Comparison of ENCODE assay signal across 8 cellular contexts in genomic region chr7:6015917-6016652, GRCh38. TPM values are rescaled to one million over a fixed set of nuclear protein-coding genes. Genes with fewer than 3 reads are reported as not detected.
A peak's percentile ranks its signal among the peaks of the same experiment; 100 is the strongest.
DNase-seq lines count a peak whose midpoint lies in the region; ATAC-seq and TF ChIP-seq lines count a peak whose summit lies in the region.

No MANE protein-coding gene starts in this region.

- TF ChIP-seq CTCF in OCI-LY3 (IDR thresholded peaks at IDR 0.05; ENCODE audit: low read depth, low read length) = no peak

- H2AFZ ChIP-seq in OCI-LY3 (ENCODE audit: low read depth, low read length) = no peak overlapping the region

- peak; percentile 22 for TF ChIP-seq POLR2A in erythroblast (IDR thresholded peaks at IDR 0.05; ENCODE audit: low read length)

- DNase-seq in activated CD8-positive, alpha-beta memory T cell treated with anti-CD3 and anti-CD28 coated beads, Interleukin-2, amount 10 ng/mL, durations not matched to agents 7 days and 5 days = peak; percentile 47
- no peak for DNase-seq in activated CD8-positive, alpha-beta memory T cell treated with anti-CD3 and anti-CD28 coated beads for 24 hours
- DNase-seq in erythroblast (lab: John Stamatoyannopoulos, UW) (peak; percentile 69 to 84), posterior vena cava (ENCODE audit: low spot score) (peak; percentile 92), GM19240 (ENCODE audit: insufficient read length, low spot score) (no peak)
- no peak for DNase-seq in effector CD8-positive, alpha-beta T cell (lab: John Stamatoyannopoulos, UW)

- H3K36me3 ChIP-seq in OCI-LY3 (replicated peaks; ENCODE audit: low read depth, low read length) = peaks cover 17% of the 10 kb centered on the region

- no peaks in the 10 kb centered on the region for H3K27me3 ChIP-seq in OCI-LY3 (ENCODE audit: low read depth, low read length)

- peaks cover 3% of the 10 kb centered on the region; the same call in 1 of the 2 replicates for H3K4me1 ChIP-seq in OCI-LY3 (ENCODE audit: low read length)

- no peak overlapping the region for H3K4me3 Mint-ChIP-seq in activated CD8-positive, alpha-beta memory T cell treated with anti-CD3 and anti-CD28 coated beads, Interleukin-2, amount 10 ng/mL, durations not matched to agents 7 days and 5 days

- intact Hi-C loops in posterior vena cava (cut with DNase I) = no loop called here

- CTCF ChIA-PET in activated CD8-positive, alpha-beta memory T cell treated with anti-CD3 and anti-CD28 coated beads, Interleukin-2, amount 10 ng/mL, durations not matched to agents 7 days and 5 days (lab: Charles Lee) = interaction anchor here (0.9 to 1.7 kb wide), 2 partner anchors 10 to 15 kb away, joined by 3 to 4 read pairs; no protein-coding TSS in a partner anchor

- peaks cover 44% of the 10 kb centered on the region for H3K4me1 Mint-ChIP-seq in activated CD8-positive, alpha-beta memory T cell treated with anti-CD3 and anti-CD28 coated beads, Interleukin-2, amount 10 ng/mL, durations not matched to agents 7 days and 5 days

- peak overlapping the region; percentile 79 for H3K27ac ChIP-seq in OCI-LY3 (ENCODE audit: low read length)

- no peaks in the 10 kb centered on the region for H3K9me3 ChIP-seq in OCI-LY3 (ENCODE audit: insufficient read depth, low read length)

- H3K4me3 ChIP-seq in OCI-LY3 (ENCODE audit: low read length) = no peak overlapping the region

- H3K36me3 Mint-ChIP-seq in activated CD8-positive, alpha-beta memory T cell treated with anti-CD3 and anti-CD28 coated beads, Interleukin-2, amount 10 ng/mL, durations not matched to agents 7 days and 5 days = peaks cover 54% of the 10 kb centered on the region

- H3K9me3 Mint-ChIP-seq in activated CD8-positive, alpha-beta memory T cell treated with anti-CD3 and anti-CD28 coated beads, Interleukin-2, amount 10 ng/mL, durations not matched to agents 7 days and 5 days (ENCODE audit: low read depth) = no peaks in the 10 kb centered on the region

- peak overlapping the region; percentile 80 for H3K27ac Mint-ChIP-seq in activated CD8-positive, alpha-beta memory T cell treated with anti-CD3 and anti-CD28 coated beads, Interleukin-2, amount 10 ng/mL, durations not matched to agents 7 days and 5 days

- H3K4me2 ChIP-seq in OCI-LY3 (ENCODE audit: low read length) = no peak overlapping the region

- ATAC-seq in activated CD8-positive, alpha-beta memory T cell treated with anti-CD3 and anti-CD28 coated beads, Interleukin-2, amount 10 ng/mL, durations not matched to agents 7 days and 5 days = peak; percentile 8
- ATAC-seq in GM18517 (IDR thresholded peaks at IDR 0.05; ENCODE audit: unreplicated experiment) = no peak

- H3K9ac ChIP-seq in OCI-LY3 (ENCODE audit: low read length) = no peak overlapping the region

- H3K27me3 Mint-ChIP-seq in activated CD8-positive, alpha-beta memory T cell treated with anti-CD3 and anti-CD28 coated beads, Interleukin-2, amount 10 ng/mL, durations not matched to agents 7 days and 5 days = no peaks in the 10 kb centered on the region

- H4K20me1 ChIP-seq in OCI-LY3 (ENCODE audit: insufficient read depth, low read length) = no peaks in the 10 kb centered on the region

- peaks cover 27% of the 10 kb centered on the region for H3K79me2 ChIP-seq in OCI-LY3 (ENCODE audit: low read length)

RNA-seq across cellular contexts. Expression of gene AIMP2, which starts 7.0 kb away (rescaled TPM):
- total RNA-seq in activated CD8-positive, alpha-beta memory T cell treated with anti-CD3 and anti-CD28 coated beads, Interleukin-2, amount 10 ng/mL, durations not matched to agents 7 days and 5 days = 10 to 100 TPM; 34.8 to 45.6 TPM
- 10 to 100 TPM; 22.6 to 27.4 TPM for total RNA-seq in posterior vena cava

RNA-seq across cellular contexts. Expression of gene PMS2, which starts 7.2 kb away (rescaled TPM):
- 10 to 100 TPM; 22.5 to 24.8 TPM for total RNA-seq in activated CD8-positive, alpha-beta memory T cell treated with anti-CD3 and anti-CD28 coated beads, Interleukin-2, amount 10 ng/mL, durations not matched to agents 7 days and 5 days
- 1 to 10 TPM; 8.0 to 9.3 TPM for total RNA-seq in posterior vena cava

RNA-seq across cellular contexts. Expression of gene ANKRD61, which starts 15.1 kb away (rescaled TPM):
- under 1 TPM; 0.38 to 0.47 TPM for total RNA-seq in activated CD8-positive, alpha-beta memory T cell treated with anti-CD3 and anti-CD28 coated beads, Interleukin-2, amount 10 ng/mL, durations not matched to agents 7 days and 5 days
- under 1 TPM in 1 of 2 donors, not detected in 1; 0.42 TPM for total RNA-seq in posterior vena cava

RNA-seq across cellular contexts. Expression of gene EIF2AK1, which starts 42.9 kb away (rescaled TPM):
- 100 to 1,000 TPM; 110 to 124 TPM for total RNA-seq in activated CD8-positive, alpha-beta memory T cell treated with anti-CD3 and anti-CD28 coated beads, Interleukin-2, amount 10 ng/mL, durations not matched to agents 7 days and 5 days
- total RNA-seq in posterior vena cava = 10 to 100 TPM; 40.2 to 55.5 TPM

RNA-seq across cellular contexts. Expression of gene RSPH10B, which starts 45.6 kb away (rescaled TPM):
- total RNA-seq in activated CD8-positive, alpha-beta memory T cell treated with anti-CD3 and anti-CD28 coated beads, Interleukin-2, amount 10 ng/mL, durations not matched to agents 7 days and 5 days = not detected
- total RNA-seq in posterior vena cava = not detected

Comparison
In these comparisons a context has a peak if more than half of its experiments do, and no peak if none do; other contexts are left out.
1. DNase-seq: peak in activated CD8-positive, alpha-beta memory T cell treated with anti-CD3 and anti-CD28 coated beads, Interleukin-2, amount 10 ng/mL, durations not matched to agents 7 days and 5 days (single experiment), erythroblast (2 of 2) and posterior vena cava (single experiment); none in activated CD8-positive, alpha-beta memory T cell treated with anti-CD3 and anti-CD28 coated beads for 24 hours (single experiment), effector CD8-positive, alpha-beta T cell (single experiment) and GM19240 (single experiment).